ENCODE assay signal across 1 cellular context in the genomic region with DNA sequence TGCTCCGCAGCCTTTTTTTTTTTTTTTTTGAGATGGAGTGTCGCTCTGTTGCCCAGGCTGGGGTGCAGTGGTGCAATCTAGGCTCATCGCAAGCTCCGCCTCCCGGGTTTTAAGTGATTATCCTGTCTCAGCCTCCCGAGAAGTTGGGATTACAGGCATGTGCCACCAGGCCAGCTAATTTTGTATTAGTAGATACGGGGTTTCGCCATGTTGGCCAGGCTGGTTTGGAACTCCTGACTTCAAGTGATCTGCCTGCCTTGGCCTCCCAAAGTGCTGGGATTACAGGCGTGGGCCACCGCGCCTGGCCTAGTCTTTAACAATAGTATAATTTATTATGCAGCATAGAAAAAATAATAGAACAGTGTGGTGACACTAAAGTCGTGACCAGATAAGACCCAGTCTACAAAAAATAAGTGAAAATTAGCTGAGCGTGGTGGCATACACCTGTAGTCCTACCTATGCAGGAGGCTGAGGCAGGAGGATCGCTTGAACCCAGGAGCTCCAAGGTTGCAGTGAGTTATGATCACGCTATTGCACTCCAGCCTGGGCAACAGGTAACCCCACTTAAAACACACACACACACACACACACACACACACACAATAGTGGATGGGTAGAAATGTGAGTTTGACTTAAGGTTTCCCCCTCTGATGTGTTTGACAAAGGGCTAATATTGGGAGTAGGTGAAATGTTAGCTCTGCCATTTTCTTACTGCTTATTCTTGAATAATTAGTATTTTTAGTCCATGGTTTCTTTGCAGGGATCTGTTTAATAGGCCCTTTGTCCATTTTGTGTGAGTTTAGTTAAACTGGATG.
TF ChIP-seq lines count a peak whose summit lies in the region.

No MANE protein-coding gene starts in this region.

TF ChIP-seq in IMR-90, 13 proteins besides CTCF, POLR2A, EP300 and RAD21 (continued from another document):
- TF ChIP-seq MXI1 (IDR thresholded peaks at IDR 0.05; ENCODE audit: borderline replicate concordance, low read depth, low read length) (no peak), CEBPB (IDR thresholded peaks at IDR 0.05; ENCODE audit: low read depth, low read length) (no peak), BHLHE40 (IDR thresholded peaks at IDR 0.05; ENCODE audit: low read depth, low read length) (no peak), RFX5 (IDR thresholded peaks at IDR 0.05; ENCODE audit: low read depth, low read length) (no peak), CHD1 (IDR thresholded peaks at IDR 0.05; ENCODE audit: low read depth, low read length) (no peak)
- TF ChIP-seq, protein P1, sequence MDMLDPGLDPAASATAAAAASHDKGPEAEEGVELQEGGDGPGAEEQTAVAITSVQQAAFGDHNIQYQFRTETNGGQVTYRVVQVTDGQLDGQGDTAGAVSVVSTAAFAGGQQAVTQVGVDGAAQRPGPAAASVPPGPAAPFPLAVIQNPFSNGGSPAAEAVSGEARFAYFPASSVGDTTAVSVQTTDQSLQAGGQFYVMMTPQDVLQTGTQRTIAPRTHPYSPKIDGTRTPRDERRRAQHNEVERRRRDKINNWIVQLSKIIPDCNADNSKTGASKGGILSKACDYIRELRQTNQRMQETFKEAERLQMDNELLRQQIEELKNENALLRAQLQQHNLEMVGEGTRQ (IDR thresholded peaks at IDR 0.05; ENCODE audit: low read depth, low read length) = no peak
TF ChIP-seq in IMR-90: peak in this region for 0.
